ENCODE assay signal across 11 cellular contexts in the genomic region with DNA sequence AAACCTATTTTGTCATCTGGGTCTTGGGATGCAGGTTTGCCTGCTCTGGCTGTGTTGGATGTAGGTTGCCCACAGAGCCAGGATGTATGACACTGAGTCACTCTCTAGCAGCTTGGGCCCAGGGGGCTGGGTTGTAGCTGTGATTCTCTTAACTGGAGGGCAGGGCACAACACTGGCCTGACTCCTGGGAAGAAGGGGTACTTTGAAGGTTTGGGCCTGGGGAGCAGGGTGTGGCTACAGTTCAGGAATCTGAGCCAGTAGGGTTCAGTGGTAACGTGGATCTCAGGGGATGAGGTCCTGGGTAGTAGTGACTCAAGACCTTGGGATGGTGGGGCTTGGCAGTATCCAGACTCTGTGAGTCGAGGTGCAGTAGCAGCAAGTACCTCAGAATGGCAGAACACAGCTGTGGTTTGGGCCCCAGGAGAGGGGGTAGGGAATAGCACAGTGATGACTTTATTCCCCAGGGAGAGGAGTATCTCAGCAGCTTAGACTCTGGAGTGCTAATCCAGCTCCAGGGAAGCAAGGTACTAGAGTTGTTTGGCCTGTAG. TPM values are rescaled to one million over a fixed set of nuclear protein-coding genes. Genes with fewer than 3 reads are reported as not detected.
A peak's percentile ranks its signal among the peaks of the same experiment; 100 is the strongest.
DNase-seq lines count a peak whose midpoint lies in the region; ATAC-seq, FAIRE-seq and TF ChIP-seq lines count a peak whose summit lies in the region.
"Had no signal": no experiment of that assay in that cellular context is flagged by ENCODE, and none has a peak within 500 bp of the region (broad histone marks: within the 10 kb centered on the region; RNA-seq: fewer than 3 reads in every experiment).

No MANE protein-coding gene starts in this region.

- no peak overlapping the region for H3K4me3 Mint-ChIP-seq in astrocyte (ENCODE audit: unreplicated experiment)

- peaks cover 19% of the 10 kb centered on the region for H3K4me1 Mint-ChIP-seq in astrocyte (ENCODE audit: low read depth, unreplicated experiment)

- intact Hi-C loops in lower lobe of right lung (cut with DNase I) = no loop called here
- intact Hi-C loops in prostate gland (cut with DNase I) = no loop called here

- peak overlapping the region; percentile 68 for H3K9ac ChIP-seq in astrocyte (ENCODE audit: low read length)

- H3K79me2 ChIP-seq in astrocyte (ENCODE audit: insufficient read depth, low read length) (peaks cover 90% of the 10 kb centered on the region), hepatocyte (peaks cover 99% of the 10 kb centered on the region)

- H3K4me2 ChIP-seq in astrocyte (ENCODE audit: low read length) (peak overlapping the region; percentile 67), hepatocyte (no peak overlapping the region)

- H3K9me3 ChIP-seq in astrocyte (ENCODE audit: insufficient read depth, low read depth, low read length) = no peaks in the 10 kb centered on the region
- peaks cover 31% of the 10 kb centered on the region for H3K9me3 ChIP-seq in lower lobe of right lung
- H3K9me3 ChIP-seq in hepatocyte (ENCODE audit: low read depth) = peaks cover 22% of the 10 kb centered on the region
- H3K9me3 ChIP-seq in prostate gland = no peaks in the 10 kb centered on the region

- H3K27ac ChIP-seq in astrocyte (ENCODE audit: low read depth, low read length) (peak overlapping the region; percentile 87), lower lobe of right lung (no peak overlapping the region), hepatocyte (no peak overlapping the region), prostate gland (no peak overlapping the region)
- H3K27ac ChIP-seq: Peyer's patch, sigmoid colon had no signal

- peak; percentile 14 to 39 for ATAC-seq in lower lobe of right lung

- peaks cover 13% of the 10 kb centered on the region for H3K36me3 Mint-ChIP-seq in astrocyte (ENCODE audit: low read depth, unreplicated experiment)

- H2AFZ ChIP-seq in astrocyte (ENCODE audit: low read depth, low read length) (peak overlapping the region; percentile 15), hepatocyte (no peak overlapping the region)

- H3K27ac Mint-ChIP-seq in astrocyte (ENCODE audit: unreplicated experiment) = peak overlapping the region; percentile 89

- no peaks in the 10 kb centered on the region for H3K27me3 ChIP-seq in astrocyte (ENCODE audit: insufficient read depth, low read length)
- H3K27me3 ChIP-seq in lower lobe of right lung (ENCODE audit: low read depth) = no peaks in the 10 kb centered on the region
- no peaks in the 10 kb centered on the region for H3K27me3 ChIP-seq in hepatocyte
- no peaks in the 10 kb centered on the region for H3K27me3 ChIP-seq in prostate gland (replicated peaks; ENCODE audit: insufficient read depth)
- H3K27me3 ChIP-seq: Peyer's patch, sigmoid colon had no signal

- H3K36me3 ChIP-seq in astrocyte (ENCODE audit: insufficient read depth, low read length) = no peaks in the 10 kb centered on the region
- H3K36me3 ChIP-seq in lower lobe of right lung = no peaks in the 10 kb centered on the region
- peaks cover 3% of the 10 kb centered on the region for H3K36me3 ChIP-seq in hepatocyte (replicated peaks; ENCODE audit: insufficient read depth, low read depth)
- no peaks in the 10 kb centered on the region for H3K36me3 ChIP-seq in prostate gland
- H3K36me3 ChIP-seq: sigmoid colon had no signal

- peaks cover 23% of the 10 kb centered on the region for H4K20me1 ChIP-seq in astrocyte (ENCODE audit: insufficient read depth, low read length)
- H4K20me1 ChIP-seq in hepatocyte (ENCODE audit: insufficient read depth, poor library complexity, severe bottlenecking) = peaks cover 28% of the 10 kb centered on the region

- H3K4me3 ChIP-seq in AG10803 (ENCODE audit: low read length) (no peak overlapping the region), HFF-Myc (replicated peaks; ENCODE audit: low read depth, low read length) (no peak overlapping the region), astrocyte (ENCODE audit: insufficient read depth, low read depth, low read length) (peak overlapping the region; percentile 18), lower lobe of right lung (no peak overlapping the region), hepatocyte (no peak overlapping the region), prostate gland (no peak overlapping the region)
- H3K4me3 ChIP-seq: Peyer's patch, sigmoid colon had no signal

- peak; percentile 26 for FAIRE-seq in astrocyte (lab: Jason Lieb, UNC)

- no peaks in the 10 kb centered on the region for H3K27me3 Mint-ChIP-seq in astrocyte (ENCODE audit: low read depth, unreplicated experiment)

- DNase-seq in AG10803 (ENCODE audit: low read depth) (peak; percentile 97), HFF-Myc (ENCODE audit: extremely low read depth, low read depth) (peak; percentile 15), astrocyte (ENCODE audit: low read depth) (peak; percentile 93), lower lobe of right lung (no peak), hippocampal formation (lab: John Stamatoyannopoulos, UW) (no peak), NCI-H345 treated with DMSO at 0.1 percent for 48 hours (lab: John Stamatoyannopoulos, UW; ENCODE audit: unreplicated experiment) (no peak), hepatocyte (ENCODE audit: low spot score) (no peak), prostate gland (ENCODE audit: low spot score) (no peak)
- DNase-seq: KG1, Peyer's patch, sigmoid colon had no signal

- H3K9me2 ChIP-seq in hepatocyte (replicated peaks; ENCODE audit: insufficient read depth) = no peaks in the 10 kb centered on the region

- no peak for TF ChIP-seq POLR2A in prostate gland (IDR thresholded peaks at IDR 0.05)

- H3K4me1 ChIP-seq in astrocyte (ENCODE audit: insufficient read depth, low read length) (peaks cover 15% of the 10 kb centered on the region), lower lobe of right lung (peaks cover 24% of the 10 kb centered on the region), hepatocyte (ENCODE audit: insufficient read depth) (no peaks in the 10 kb centered on the region), prostate gland (replicated peaks) (no peaks in the 10 kb centered on the region)

- TF ChIP-seq CTCF in AG10803 (conservative IDR thresholded peaks at IDR 0.05; ENCODE audit: low read length) (0 out of 2 replicates have a peak, but pooled peaks have one; percentile 4), HFF-Myc (IDR thresholded peaks at IDR 0.05; ENCODE audit: low read depth, low read length, missing control alignments) (no peak), astrocyte (IDR thresholded peaks at IDR 0.05; ENCODE audit: insufficient read depth, low read depth, low read length) (no peak), lower lobe of right lung (IDR thresholded peaks at IDR 0.05) (no peak), hepatocyte (IDR thresholded peaks at IDR 0.05; ENCODE audit: poor library complexity) (no peak), prostate gland (IDR thresholded peaks at IDR 0.05) (no peak)

- 88% methylated on average over 2 of the region's 2 CpGs for WGBS in hepatocyte (ENCODE audit: low lambda C conversion rate, missing lambda C conversion rate)
- WGBS in prostate gland = 98% methylated on average over 2 of the region's 2 CpGs

- H3K9me3 Mint-ChIP-seq in astrocyte (ENCODE audit: unreplicated experiment) = peaks cover 18% of the 10 kb centered on the region

RNA-seq across cellular contexts. Expression of a gene that starts 25.7 kb away (rescaled TPM):
- 26.5 and 28.4 TPM in 2 replicates for total RNA-seq in astrocyte
- total RNA-seq in lower lobe of right lung = 66.5 TPM
- total RNA-seq in hepatocyte = 26.7 and 30.8 TPM in 2 replicates
- 17.9 and 21.2 TPM in 2 replicates for polyA plus RNA-seq in hepatocyte
- 10 to 100 TPM; 41.2 to 42.1 TPM for total RNA-seq in prostate gland

Comparison
In these comparisons a context has a peak if more than half of its experiments do, and no peak if none do; other contexts are left out.
1. DNase-seq: peak in AG10803 (single experiment), HFF-Myc (single experiment) and astrocyte (single experiment); none in lower lobe of right lung (single experiment), hippocampal formation (0 of 2), NCI-H345 treated with DMSO at 0.1 percent for 48 hours (single experiment), hepatocyte (single experiment) and prostate gland (single experiment).